Comparison of ENCODE assay signal across 37 cellular contexts in genomic region chr12:99213047-99213446, GRCh38.
"Had no signal": no experiment of that assay in that cellular context is flagged by ENCODE, and none has a peak within 500 bp of the region (broad histone marks: within the 10 kb centered on the region; RNA-seq: fewer than 3 reads in every experiment).

No MANE protein-coding gene starts in this region.

- H3K27ac Mint-ChIP-seq: activated naive CD4-positive, alpha-beta T cell treated with anti-CD3 and anti-CD28 coated beads for 36 hours; activated naive CD4-positive, alpha-beta T cell treated with anti-CD3 and anti-CD28 coated beads, Interleukin-2, amount 10 ng/mL, durations not matched to agents 7 days and 5 days; activated naive CD4-positive, alpha-beta T cell treated with anti-CD3 and anti-CD28 coated beads, Interleukin-2, amount 50 U/mL, for 24 hours; activated naive CD4-positive, alpha-beta T cell treated with anti-CD3 and anti-CD28 coated beads, Interleukin-2, amount 50 U/mL, for 72 hours; activated naive CD8-positive, alpha-beta T cell; activated naive CD8-positive, alpha-beta T cell treated with anti-CD3 and anti-CD28 coated beads, Interleukin-2, amount 10 ng/mL, durations not matched to agents 7 days and 5 days; activated naive CD8-positive, alpha-beta T cell treated with anti-CD3 and anti-CD28 coated beads, Interleukin-2, amount 50 U/mL, for 24 hours; activated T-cell treated with anti-CD3 and anti-CD28 coated beads, Interleukin-2, amount 50 U/mL, for 24 hours; activated T-cell treated with anti-CD3 and anti-CD28 coated beads, Interleukin-2, amount 50 U/mL, for 72 hours; activated T-helper 1 cell treated with anti-CD3 and anti-CD28 coated beads, Interleukin-12 subunit alpha, Interleukin-12 subunit beta, Interleukin-2, Interleukin-4 antibody, amounts not matched to agents 30 ng/mL and 10 ng/mL and 1 ng/mL, durations not matched to agents 14 hours and 24 hours and 36 hours; activated T-helper 17 cell treated with anti-CD3 and anti-CD28 coated beads, Interleukin-2, amount 50 U/mL, for 72 hours; activated T-helper 2 cell treated with anti-CD3 and anti-CD28 coated beads, Interferon-gamma antibody, Interleukin-2, Interleukin-4, amounts not matched to agents 10 μg/mL and 5 μg/mL and 100 μg/mL, durations not matched to agents 14 hours and 24 hours and 36 hours had no signal

- DNase-seq: activated effector memory CD4-positive, alpha-beta T cell treated with anti-CD3 and anti-CD28 coated beads, Interleukin-2, amount 50 U/mL, for 16 hours; activated effector memory CD4-positive, alpha-beta T cell treated with Interleukin-2 at 50 U/mL for 16 hours; activated gamma-delta T cell; activated gamma-delta T cell treated with Interleukin-2 at 50 U/mL for 16 hours; activated naive CD4-positive, alpha-beta T cell; activated naive CD4-positive, alpha-beta T cell treated with anti-CD3 and anti-CD28 coated beads for 36 hours; activated naive CD4-positive, alpha-beta T cell treated with anti-CD3 and anti-CD28 coated beads, Interleukin-2, amount 10 ng/mL, durations not matched to agents 7 days and 5 days; activated naive CD4-positive, alpha-beta T cell treated with anti-CD3 and anti-CD28 coated beads, Interleukin-2, amount 50 U/mL, for 16 hours; activated naive CD4-positive, alpha-beta T cell treated with Interleukin-2 at 50 U/mL for 16 hours; activated naive CD8-positive, alpha-beta T cell treated with anti-CD3 and anti-CD28 coated beads, Interleukin-2, amount 10 ng/mL, durations not matched to agents 7 days and 5 days; activated naive CD8-positive, alpha-beta T cell treated with anti-CD3 and anti-CD28 coated beads, Interleukin-2, amount 50 U/mL, for 24 hours; activated T-cell treated with anti-CD3 and anti-CD28 coated beads for 4 hours; activated T-cell treated with anti-CD3 and anti-CD28 coated beads, Interleukin-2, amount 50 U/mL, for 1 hour; activated T-cell treated with anti-CD3 and anti-CD28 coated beads, Interleukin-2, amount 50 U/mL, for 24 hours; activated T-cell treated with anti-CD3 and anti-CD28 coated beads, Interleukin-2, amount 50 U/mL, for 4 hours; activated T-cell treated with anti-CD3 and anti-CD28 coated beads, Interleukin-2, amount 50 U/mL, for 48 hours; activated T-cell treated with anti-CD3 and anti-CD28 coated beads, Interleukin-2, amount 50 U/mL, for 72 hours; adrenal gland; amniotic stem cell; amygdala; anterior cingulate cortex; aorta; body of pancreas; brain microvascular endothelial cell; central memory CD4-positive, alpha-beta T cell; cerebellar nuclear complex had no signal

- H3K4me3 Mint-ChIP-seq: activated naive CD4-positive, alpha-beta T cell treated with anti-CD3 and anti-CD28 coated beads for 36 hours; activated naive CD4-positive, alpha-beta T cell treated with anti-CD3 and anti-CD28 coated beads, Interleukin-2, amount 10 ng/mL, durations not matched to agents 7 days and 5 days; activated naive CD4-positive, alpha-beta T cell treated with anti-CD3 and anti-CD28 coated beads, Interleukin-2, amount 50 U/mL, for 24 hours; activated naive CD8-positive, alpha-beta T cell; activated naive CD8-positive, alpha-beta T cell treated with anti-CD3 and anti-CD28 coated beads, Interleukin-2, amount 10 ng/mL, durations not matched to agents 7 days and 5 days; activated naive CD8-positive, alpha-beta T cell treated with anti-CD3 and anti-CD28 coated beads, Interleukin-2, amount 50 U/mL, for 24 hours; activated T-cell treated with anti-CD3 and anti-CD28 coated beads, Interleukin-2, amount 50 U/mL, for 24 hours; activated T-cell treated with anti-CD3 and anti-CD28 coated beads, Interleukin-2, amount 50 U/mL, for 4 hours; activated T-cell treated with anti-CD3 and anti-CD28 coated beads, Interleukin-2, amount 50 U/mL, for 72 hours; activated T-helper 1 cell treated with anti-CD3 and anti-CD28 coated beads, Interleukin-12 subunit alpha, Interleukin-12 subunit beta, Interleukin-2, Interleukin-4 antibody, amounts not matched to agents 30 ng/mL and 10 ng/mL and 1 ng/mL, durations not matched to agents 14 hours and 24 hours and 36 hours; activated T-helper 17 cell treated with anti-CD3 and anti-CD28 coated beads, Interleukin-2, amount 50 U/mL, for 72 hours; brain; central memory CD8-positive, alpha-beta T cell had no signal

- H3K27me3 ChIP-seq: adrenal gland, ascending aorta, body of pancreas, brain microvascular endothelial cell, breast epithelium, cardiac muscle cell had no signal

- H3K27ac ChIP-seq: adrenal gland, ascending aorta, body of pancreas, brain microvascular endothelial cell, breast epithelium, cardiac muscle cell had no signal

- H3K4me1 ChIP-seq: adrenal gland, ascending aorta, body of pancreas, breast epithelium had no signal

- H3K9me3 Mint-ChIP-seq: activated T-helper 1 cell treated with anti-CD3 and anti-CD28 coated beads, Interleukin-12 subunit alpha, Interleukin-12 subunit beta, Interleukin-2, Interleukin-4 antibody, amounts not matched to agents 30 ng/mL and 10 ng/mL and 1 ng/mL, durations not matched to agents 14 hours and 24 hours and 36 hours had no signal

- H3K27me3 Mint-ChIP-seq: activated naive CD4-positive, alpha-beta T cell treated with anti-CD3 and anti-CD28 coated beads, Interleukin-2, amount 10 ng/mL, durations not matched to agents 7 days and 5 days; activated naive CD4-positive, alpha-beta T cell treated with anti-CD3 and anti-CD28 coated beads, Interleukin-2, amount 50 U/mL, for 24 hours; activated naive CD8-positive, alpha-beta T cell; activated naive CD8-positive, alpha-beta T cell treated with anti-CD3 and anti-CD28 coated beads, Interleukin-2, amount 10 ng/mL, durations not matched to agents 7 days and 5 days; activated naive CD8-positive, alpha-beta T cell treated with anti-CD3 and anti-CD28 coated beads, Interleukin-2, amount 50 U/mL, for 24 hours; activated T-cell treated with anti-CD3 and anti-CD28 coated beads, Interleukin-2, amount 50 U/mL, for 24 hours; activated T-helper 17 cell treated with anti-CD3 and anti-CD28 coated beads, Interleukin-2, amount 50 U/mL, for 72 hours; central memory CD8-positive, alpha-beta T cell had no signal

- H3K9me3 ChIP-seq: adrenal gland, body of pancreas had no signal

- H3K36me3 ChIP-seq: adrenal gland, ascending aorta, brain microvascular endothelial cell, breast epithelium, cardiac muscle cell had no signal

- H3K36me3 Mint-ChIP-seq: activated naive CD4-positive, alpha-beta T cell treated with anti-CD3 and anti-CD28 coated beads, Interleukin-2, amount 10 ng/mL, durations not matched to agents 7 days and 5 days; activated naive CD4-positive, alpha-beta T cell treated with anti-CD3 and anti-CD28 coated beads, Interleukin-2, amount 50 U/mL, for 24 hours; activated naive CD8-positive, alpha-beta T cell; activated naive CD8-positive, alpha-beta T cell treated with anti-CD3 and anti-CD28 coated beads, Interleukin-2, amount 10 ng/mL, durations not matched to agents 7 days and 5 days had no signal

- H3K4me1 Mint-ChIP-seq: activated naive CD4-positive, alpha-beta T cell treated with anti-CD3 and anti-CD28 coated beads, Interleukin-2, amount 10 ng/mL, durations not matched to agents 7 days and 5 days; activated naive CD4-positive, alpha-beta T cell treated with anti-CD3 and anti-CD28 coated beads, Interleukin-2, amount 50 U/mL, for 24 hours; activated naive CD8-positive, alpha-beta T cell treated with anti-CD3 and anti-CD28 coated beads, Interleukin-2, amount 10 ng/mL, durations not matched to agents 7 days and 5 days; activated naive CD8-positive, alpha-beta T cell treated with anti-CD3 and anti-CD28 coated beads, Interleukin-2, amount 50 U/mL, for 24 hours; activated T-helper 17 cell treated with anti-CD3 and anti-CD28 coated beads, Interleukin-2, amount 50 U/mL, for 72 hours; central memory CD8-positive, alpha-beta T cell had no signal

- H3K4me3 ChIP-seq: adrenal gland, ascending aorta, body of pancreas, breast epithelium, cardiac muscle cell had no signal
